In the genomic region with DNA sequence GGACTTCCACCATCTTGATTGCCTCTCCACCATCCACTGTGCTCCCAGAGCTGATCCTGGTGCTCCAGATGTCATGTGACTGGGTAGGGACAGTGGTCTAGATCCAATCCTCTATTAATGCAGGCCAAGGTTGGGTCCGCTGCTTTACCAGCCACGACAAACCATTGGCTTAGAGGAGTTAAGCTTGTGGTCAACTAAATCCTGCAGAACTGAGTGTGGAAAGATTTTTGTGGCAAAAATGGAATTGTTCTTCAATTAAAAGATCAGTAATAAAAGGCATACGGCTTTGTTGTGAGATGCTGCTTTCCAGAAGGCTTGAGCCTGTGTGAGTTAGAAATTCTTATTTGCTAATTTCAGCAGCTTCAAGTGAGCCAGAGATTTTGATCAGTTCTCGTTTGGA, we compare ENCODE assay signal across 23 cellular contexts.
"Had no signal": no experiment of that assay in that cellular context is flagged by ENCODE, and none has a peak within 500 bp of the region (broad histone marks: within the 10 kb centered on the region; RNA-seq: fewer than 3 reads in every experiment).

No MANE protein-coding gene starts in this region.

- H3K27ac ChIP-seq: epithelial cell of prostate, esophagus muscularis mucosa, gastroesophageal sphincter, left ventricle myocardium inferior, lower lobe of right lung, pancreas, suprapubic skin, thyroid gland, upper lobe of left lung, vagina had no signal

- H3K27ac Mint-ChIP-seq: dendritic cell treated with granulocyte-macrophage colony-stimulating factor and Interleukin-4, amounts not matched to agents 40 ng/mL and 50 ng/mL, for 4 days; effector memory CD8-positive, alpha-beta T cell; memory B cell; nephron; progenitor cell of endocrine pancreas had no signal

- H3K27me3 ChIP-seq: esophagus muscularis mucosa, gastroesophageal sphincter, pancreas, suprapubic skin, thyroid gland, upper lobe of left lung, vagina had no signal

- DNase-seq: effector memory CD8-positive, alpha-beta T cell; foreskin fibroblast; kidney; left cardiac atrium; left ventricle myocardium inferior; lower lobe of right lung; midbrain; naive B cell; occipital lobe; pancreas; right cardiac atrium; stimulated activated naive CD4-positive, alpha-beta T cell; thyroid gland; upper lobe of left lung had no signal

- H3K4me1 ChIP-seq: lower lobe of right lung, pancreas, suprapubic skin, thyroid gland, upper lobe of left lung, vagina had no signal

- H3K4me3 Mint-ChIP-seq: dendritic cell treated with granulocyte-macrophage colony-stimulating factor and Interleukin-4, amounts not matched to agents 40 ng/mL and 50 ng/mL, for 4 days; effector memory CD8-positive, alpha-beta T cell; memory B cell; naive B cell; nephron had no signal

- H3K27me3 Mint-ChIP-seq: dendritic cell treated with granulocyte-macrophage colony-stimulating factor and Interleukin-4, amounts not matched to agents 40 ng/mL and 50 ng/mL, for 4 days; progenitor cell of endocrine pancreas had no signal

- H3K4me1 Mint-ChIP-seq: memory B cell, naive B cell, nephron had no signal

- H3K4me3 ChIP-seq: esophagus muscularis mucosa, gastroesophageal sphincter, left ventricle myocardium inferior, lower lobe of right lung, pancreas, suprapubic skin, thyroid gland, upper lobe of left lung, vagina had no signal

- H3K9me3 Mint-ChIP-seq: dendritic cell treated with granulocyte-macrophage colony-stimulating factor and Interleukin-4, amounts not matched to agents 40 ng/mL and 50 ng/mL, for 4 days; effector memory CD8-positive, alpha-beta T cell; memory B cell; nephron had no signal

- H3K9me3 ChIP-seq: esophagus muscularis mucosa, gastroesophageal sphincter, left ventricle myocardium inferior, lower lobe of right lung, pancreas, suprapubic skin, thyroid gland, upper lobe of left lung, vagina had no signal

- H3K36me3 Mint-ChIP-seq: memory B cell, naive B cell had no signal
